In the genomic region with DNA sequence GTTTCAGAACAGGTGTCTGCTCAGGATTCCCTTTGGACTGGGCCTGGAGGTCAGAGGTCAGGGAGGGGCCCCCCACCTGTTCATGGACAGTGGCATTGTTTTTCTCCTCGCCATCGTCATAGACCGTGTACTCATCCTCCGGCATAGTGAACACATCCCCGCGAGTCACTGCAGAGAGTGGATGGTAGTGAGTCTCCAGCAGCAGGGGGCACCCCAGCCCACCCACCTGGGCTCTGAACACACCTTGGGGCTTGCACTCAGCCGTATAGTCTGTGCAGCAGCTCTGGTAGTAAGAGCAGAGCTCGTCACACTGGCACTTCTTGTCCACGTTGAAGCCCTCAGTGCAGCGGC, we compare ENCODE assay signal across 18 cellular contexts. TPM values are rescaled to one million over a fixed set of nuclear protein-coding genes. Genes with fewer than 3 reads are reported as not detected.
DNase-seq lines count a peak whose midpoint lies in the region; ATAC-seq and TF ChIP-seq lines count a peak whose summit lies in the region.
"Had no signal": no experiment of that assay in that cellular context is flagged by ENCODE, and none has a peak within 500 bp of the region (broad histone marks: within the 10 kb centered on the region; RNA-seq: fewer than 3 reads in every experiment).

No MANE protein-coding gene starts in this region.

- H3K4me1 ChIP-seq in heart left ventricle, result peaks cover 7 to 39% (median 25%) of the 10 kb centered on the region in 12 donors
- peaks cover 18% of the 10 kb centered on the region for H3K4me1 ChIP-seq in PC-9 (replicated peaks; ENCODE audit: insufficient read depth)
- peaks cover 24% of the 10 kb centered on the region for H3K4me1 ChIP-seq in hepatocyte (ENCODE audit: insufficient read depth)

- peak overlapping the region; percentile 46 for H3K4me2 ChIP-seq in PC-9
- H3K4me2 ChIP-seq in hepatocyte, result peak overlapping the region; percentile 89

- H4K20me1 ChIP-seq in PC-9 (ENCODE audit: insufficient read depth), result no peaks in the 10 kb centered on the region; the same call in 1 of the 2 replicates
- peaks cover 13% of the 10 kb centered on the region for H4K20me1 ChIP-seq in hepatocyte (ENCODE audit: insufficient read depth, poor library complexity, severe bottlenecking)

- no peak for TF ChIP-seq CTCF in heart left ventricle (IDR thresholded peaks at IDR 0.05)
- TF ChIP-seq CTCF in PC-9 (conservative IDR thresholded peaks at IDR 0.05), result no peak
- peak; percentile 13 for TF ChIP-seq CTCF in hepatocyte (IDR thresholded peaks at IDR 0.05; ENCODE audit: poor library complexity)

- BruUV-seq in PC-9 (replicated peaks; lab: Mats Ljungman, UMichigan), result no TSS peak

- H3K9me3 ChIP-seq in heart left ventricle, result no peaks in the 10 kb centered on the region
- H3K9me3 ChIP-seq in PC-9 (ENCODE audit: insufficient read depth, low read depth), result no peaks in the 10 kb centered on the region
- H3K9me3 ChIP-seq in hepatocyte (ENCODE audit: low read depth), result no peaks in the 10 kb centered on the region
- H3K9me3 ChIP-seq: testis had no signal

- H3K79me2 ChIP-seq in PC-9 (ENCODE audit: low read depth), result no peaks in the 10 kb centered on the region
- H3K79me2 ChIP-seq in hepatocyte, result peaks cover 6% of the 10 kb centered on the region

- H3K9me2 ChIP-seq in PC-9 (ENCODE audit: insufficient read depth) (no peaks in the 10 kb centered on the region), hepatocyte (replicated peaks; ENCODE audit: insufficient read depth) (no peaks in the 10 kb centered on the region)

- H3K27ac Mint-ChIP-seq in stimulated activated naive B cell treated with anti-CD40 and anti-IgM and Interleukin-4, amounts not matched to agents 10 μg/mL and 1 μg/mL and 100 μg/mL, for 72 hours, result peak overlapping the region; percentile 25

- peaks cover 4 to 15% of the 10 kb centered on the region in 2 donors for H3K36me3 Mint-ChIP-seq in stimulated activated naive B cell treated with anti-CD40 and anti-IgM and Interleukin-4, amounts not matched to agents 10 μg/mL and 1 μg/mL and 100 μg/mL, for 72 hours

- peaks cover 22 to 39% of the 10 kb centered on the region in 2 donors for H3K4me1 Mint-ChIP-seq in stimulated activated naive B cell treated with anti-CD40 and anti-IgM and Interleukin-4, amounts not matched to agents 10 μg/mL and 1 μg/mL and 100 μg/mL, for 72 hours

- peaks cover 17% of the 10 kb centered on the region; the same call in 1 of the 2 replicates for H3F3A ChIP-seq in PC-9 (ENCODE audit: insufficient read depth, low read depth)

- CTCF ChIA-PET in PC-9 (lab: Charles Lee), result interaction anchor here (0.6 kb wide), 2 partner anchors 46 to 122 kb away, joined by 3 to 5 read pairs; no protein-coding TSS in a partner anchor

- H3K27ac ChIP-seq in heart left ventricle (peak overlapping the region in 11 of 12 donors; percentile 62 to 86 (median 78)), PC-9 (no peak overlapping the region), hepatocyte (peak overlapping the region; percentile 92)

- DNase-seq in heart left ventricle, result no peak
- DNase-seq in Right ventricle myocardium inferior (ENCODE audit: missing footprints), result no peak
- DNase-seq in PC-9, result no peak
- peak; percentile 49 for DNase-seq in hepatocyte (ENCODE audit: low spot score)
- DNase-seq in stimulated activated naive B cell treated with anti-CD40 and anti-IgM and Interleukin-4, amounts not matched to agents 10 μg/mL and 1 μg/mL and 100 μg/mL, for 72 hours, result no peak
- no peak for DNase-seq in activated T-cell treated with anti-CD3 and anti-CD28 coated beads for 4 hours
- DNase-seq: activated CD4-positive, CD25-positive, alpha-beta regulatory T cell treated with anti-CD3 and anti-CD28 coated beads, Interleukin-2, amount 50 U/mL, for 72 hours; activated T-cell treated with anti-CD3 and anti-CD28 coated beads, Interleukin-2, amount 50 U/mL, for 4 hours; amygdala; NCI-H1105; NCI-H446 treated with DMSO at 0.1 percent for 48 hours had no signal

- no peak for TF ChIP-seq POLR2A in heart left ventricle (IDR thresholded peaks at IDR 0.05)

- H3K4me3 ChIP-seq in heart left ventricle, result peak overlapping the region in 5 of 12 donors; percentile 6 to 28 (median 17)
- H3K4me3 ChIP-seq in PC-9, result no peak overlapping the region
- no peak overlapping the region for H3K4me3 ChIP-seq in hepatocyte
- H3K4me3 ChIP-seq: testis had no signal

- intact Hi-C loops in heart left ventricle (cut with DNase I) (loop anchor here in 1 of 10 donors (10.0 kb wide), 1 partner anchor 55 kb away; the partner anchor contains the start of gene TMEM97), Right ventricle myocardium inferior (cut with DNase I) (no loop called here), PC-9 (cut with micrococcal nuclease; ENCODE audit: unreplicated experiment) (no loop called here)

- no peaks in the 10 kb centered on the region for H3K9me3 Mint-ChIP-seq in stimulated activated naive B cell treated with anti-CD40 and anti-IgM and Interleukin-4, amounts not matched to agents 10 μg/mL and 1 μg/mL and 100 μg/mL, for 72 hours
- H3K9me3 Mint-ChIP-seq: activated T-cell treated with anti-CD3 and anti-CD28 coated beads, Interleukin-2, amount 50 U/mL, for 4 hours had no signal

- no peak overlapping the region for H3K4me3 Mint-ChIP-seq in stimulated activated naive B cell treated with anti-CD40 and anti-IgM and Interleukin-4, amounts not matched to agents 10 μg/mL and 1 μg/mL and 100 μg/mL, for 72 hours

- POLR2A ChIA-PET in PC-9 (lab: Charles Lee; ENCODE audit: unreplicated experiment), result interaction anchor here (1.4 kb wide), 1 partner anchor 12 kb away, joined by 6 read pairs; the partner anchor contains the start of gene POLDIP2

- H3K27me3 ChIP-seq in heart left ventricle (no peaks in the 10 kb centered on the region), PC-9 (ENCODE audit: insufficient read depth, low read depth) (no peaks in the 10 kb centered on the region), hepatocyte (peaks cover 7% of the 10 kb centered on the region)
- H3K27me3 ChIP-seq: testis had no signal

- H3K27me3 Mint-ChIP-seq in stimulated activated naive B cell treated with anti-CD40 and anti-IgM and Interleukin-4, amounts not matched to agents 10 μg/mL and 1 μg/mL and 100 μg/mL, for 72 hours, result no peaks in the 10 kb centered on the region

- H2AFZ ChIP-seq in PC-9 (no peak overlapping the region), hepatocyte (no peak overlapping the region)
- H2AFZ ChIP-seq: parathyroid adenoma had no signal

- peaks cover 0 to 11% (median 0%) of the 10 kb centered on the region in 9 donors for H3K36me3 ChIP-seq in heart left ventricle
- H3K36me3 ChIP-seq in PC-9 (ENCODE audit: low read depth), result no peaks in the 10 kb centered on the region
- no peaks in the 10 kb centered on the region for H3K36me3 ChIP-seq in hepatocyte (replicated peaks; ENCODE audit: insufficient read depth, low read depth)

- peak in 1 of 4 donors; percentile 1 for ATAC-seq in heart left ventricle
- no peak for ATAC-seq in Right ventricle myocardium inferior
- ATAC-seq in stimulated activated naive B cell treated with anti-CD40 and anti-IgM and Interleukin-4, amounts not matched to agents 10 μg/mL and 1 μg/mL and 100 μg/mL, for 72 hours (replicated peaks), result no peak
- ATAC-seq in GM18870 (IDR thresholded peaks at IDR 0.05; ENCODE audit: unreplicated experiment), result no peak
- no peak for ATAC-seq in GM18909 (IDR thresholded peaks at IDR 0.05; ENCODE audit: poor library complexity, unreplicated experiment)
- ATAC-seq: activated T-cell treated with anti-CD3 and anti-CD28 coated beads, Interleukin-2, amount 50 U/mL, for 4 hours had no signal

- WGBS in heart left ventricle, 4 donors, result 61 to 72% (median 66%) methylated on average over 10 of the region's 10 CpGs
- 56% methylated on average over 10 of the region's 10 CpGs for WGBS in hepatocyte (ENCODE audit: low lambda C conversion rate, missing lambda C conversion rate)

RNA-seq across cellular contexts. Expression of gene VTN, which starts 0.4 kb away (rescaled TPM):
- total RNA-seq in heart left ventricle, result 100 to 1,000 TPM in 2 of 9 donors, 10 to 100 TPM in 7; 28.0 to 120 (median 67.3) TPM
- 10 to 100 TPM; 16.9 to 29.5 TPM for polyA plus RNA-seq in heart left ventricle
- total RNA-seq in Right ventricle myocardium inferior, result 36.9 TPM
- total RNA-seq in PC-9 (2021), result not detected in 2 replicates
- total RNA-seq in hepatocyte, result 1,128 and 1,263 TPM in 2 replicates
- polyA plus RNA-seq in hepatocyte, result 613 and 763 TPM in 2 replicates

RNA-seq across cellular contexts. Expression of gene SARM1, which starts 1.8 kb away (rescaled TPM):
- 10 to 100 TPM in 4 of 9 donors, 1 to 10 TPM in 5; 4.7 to 11.3 (median 8.5) TPM for total RNA-seq in heart left ventricle
- polyA plus RNA-seq in heart left ventricle, result 1 to 10 TPM; 3.7 to 4.4 TPM
- 6.2 TPM for total RNA-seq in Right ventricle myocardium inferior
- total RNA-seq in PC-9 (2021), result 7.3 and 8.6 TPM in 2 replicates
- total RNA-seq in hepatocyte, result 12.8 and 19.5 TPM in 2 replicates
- polyA plus RNA-seq in hepatocyte, result 11.0 and 14.5 TPM in 2 replicates

RNA-seq across cellular contexts. Expression of gene SEBOX, which starts 4.7 kb away (rescaled TPM):
- not detected for total RNA-seq in heart left ventricle
- not detected for polyA plus RNA-seq in heart left ventricle
- not detected for total RNA-seq in Right ventricle myocardium inferior
- total RNA-seq in PC-9 (2021), result not detected in 2 replicates
- not detected in 2 replicates for total RNA-seq in hepatocyte
- polyA plus RNA-seq in hepatocyte, result not detected in 2 replicates
- total RNA-seq: activated T-cell treated with anti-CD3 and anti-CD28 coated beads, Interleukin-2, amount 50 U/mL, for 4 hours; dermis microvascular lymphatic vessel endothelial cell; lung microvascular endothelial cell; T-helper 1 cell treated with Interleukin-12 subunit alpha and Interleukin-12 subunit beta and Interleukin-4 antibody, amounts not matched to agents 30 ng/mL and 1 ng/mL, for 36 hours; testis had no signal

RNA-seq across cellular contexts. Expression of gene POLDIP2, which starts 12.3 kb away (rescaled TPM):
- total RNA-seq in heart left ventricle, result 100 to 1,000 TPM; 125 to 194 (median 163) TPM
- 100 to 1,000 TPM in 1 of 2 donors, 10 to 100 TPM in 1; 97.8 to 186 TPM for polyA plus RNA-seq in heart left ventricle
- total RNA-seq in Right ventricle myocardium inferior, result 160 TPM
- 84.5 and 98.2 TPM in 2 replicates for total RNA-seq in PC-9 (2021)
- total RNA-seq in hepatocyte, result 81.6 and 82.9 TPM in 2 replicates
- polyA plus RNA-seq in hepatocyte, result 118 and 122 TPM in 2 replicates

RNA-seq across cellular contexts. Expression of gene TNFAIP1, which starts 34.1 kb away (rescaled TPM):
- total RNA-seq in heart left ventricle (10 to 100 TPM; 31.7 to 83.4 (median 50.3) TPM), Right ventricle myocardium inferior (32.9 TPM), PC-9 (2021) (46.8 and 48.8 TPM in 2 replicates), hepatocyte (25.4 and 37.6 TPM in 2 replicates)
- polyA plus RNA-seq in heart left ventricle (10 to 100 TPM; 11.9 to 47.8 TPM), hepatocyte (36.9 and 39.0 TPM in 2 replicates)

Comparison
In these comparisons a context has a peak if more than half of its experiments do, and no peak if none do; other contexts are left out.
1. RNA of gene VTN, which starts 0.4 kb away (total RNA-seq): 1,128 to 1,263 TPM in hepatocyte, 28.0 to 120 TPM in heart left ventricle and 36.9 TPM in Right ventricle myocardium inferior (single experiment); not detected in PC-9; every median in the first group is over 10 times any median in the second.